ENCODE assay signal across 2 cellular contexts in the genomic region with DNA sequence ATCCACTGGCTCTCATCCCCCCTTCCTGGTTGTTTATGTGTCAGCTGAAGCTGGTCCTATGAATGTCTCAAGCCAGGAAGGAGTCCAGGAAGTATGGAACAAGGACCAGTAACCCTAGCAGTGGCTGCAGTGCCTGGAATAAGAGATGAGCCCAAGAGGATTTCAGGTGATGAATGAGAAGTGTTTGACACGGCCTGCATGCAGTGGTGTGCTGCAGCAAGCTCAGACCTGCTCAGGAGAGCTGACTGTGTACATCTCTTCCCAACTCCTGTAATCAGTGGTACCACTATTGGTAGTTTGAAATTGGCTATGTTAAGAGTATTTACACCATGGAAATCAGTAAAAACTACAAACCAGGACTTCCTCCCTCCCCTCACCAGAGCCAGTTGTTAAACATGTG.
TF ChIP-seq lines count a peak whose summit lies in the region.

No MANE protein-coding gene starts in this region.

TF ChIP-seq in IMR-90, 13 proteins besides CTCF, POLR2A, EP300 and RAD21:
- TF ChIP-seq MAZ (IDR thresholded peaks at IDR 0.05; ENCODE audit: borderline replicate concordance, low read depth, low read length) (no peak), CHD1 (IDR thresholded peaks at IDR 0.05; ENCODE audit: low read depth, low read length) (no peak), RCOR1 (IDR thresholded peaks at IDR 0.05; ENCODE audit: insufficient replicate concordance, low read length) (no peak), NFE2L2 (IDR thresholded peaks at IDR 0.05; ENCODE audit: low read depth, low read length) (no peak), RFX5 (IDR thresholded peaks at IDR 0.05; ENCODE audit: low read depth, low read length) (no peak), MAFK (IDR thresholded peaks at IDR 0.05; ENCODE audit: low read depth, low read length) (no peak), FOS (IDR thresholded peaks at IDR 0.05; ENCODE audit: low read depth, low read length) (no peak), CEBPB (IDR thresholded peaks at IDR 0.05; ENCODE audit: low read depth, low read length) (no peak), SMC3 (IDR thresholded peaks at IDR 0.05; ENCODE audit: low read depth, low read length) (no peak), MXI1 (IDR thresholded peaks at IDR 0.05; ENCODE audit: borderline replicate concordance, low read depth, low read length) (no peak), BHLHE40 (IDR thresholded peaks at IDR 0.05; ENCODE audit: low read depth, low read length) (no peak)
- TF ChIP-seq, protein P1, sequence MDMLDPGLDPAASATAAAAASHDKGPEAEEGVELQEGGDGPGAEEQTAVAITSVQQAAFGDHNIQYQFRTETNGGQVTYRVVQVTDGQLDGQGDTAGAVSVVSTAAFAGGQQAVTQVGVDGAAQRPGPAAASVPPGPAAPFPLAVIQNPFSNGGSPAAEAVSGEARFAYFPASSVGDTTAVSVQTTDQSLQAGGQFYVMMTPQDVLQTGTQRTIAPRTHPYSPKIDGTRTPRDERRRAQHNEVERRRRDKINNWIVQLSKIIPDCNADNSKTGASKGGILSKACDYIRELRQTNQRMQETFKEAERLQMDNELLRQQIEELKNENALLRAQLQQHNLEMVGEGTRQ (IDR thresholded peaks at IDR 0.05; ENCODE audit: low read depth, low read length), result no peak
- TF ChIP-seq, protein P2, sequence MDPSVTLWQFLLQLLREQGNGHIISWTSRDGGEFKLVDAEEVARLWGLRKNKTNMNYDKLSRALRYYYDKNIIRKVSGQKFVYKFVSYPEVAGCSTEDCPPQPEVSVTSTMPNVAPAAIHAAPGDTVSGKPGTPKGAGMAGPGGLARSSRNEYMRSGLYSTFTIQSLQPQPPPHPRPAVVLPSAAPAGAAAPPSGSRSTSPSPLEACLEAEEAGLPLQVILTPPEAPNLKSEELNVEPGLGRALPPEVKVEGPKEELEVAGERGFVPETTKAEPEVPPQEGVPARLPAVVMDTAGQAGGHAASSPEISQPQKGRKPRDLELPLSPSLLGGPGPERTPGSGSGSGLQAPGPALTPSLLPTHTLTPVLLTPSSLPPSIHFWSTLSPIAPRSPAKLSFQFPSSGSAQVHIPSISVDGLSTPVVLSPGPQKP (IDR thresholded peaks at IDR 0.05; ENCODE audit: borderline replicate concordance, low read depth, low read length), result no peak

TF ChIP-seq in H1, 55 proteins besides CTCF, POLR2A, EP300 and RAD21:
- TF ChIP-seq, protein P3, sequence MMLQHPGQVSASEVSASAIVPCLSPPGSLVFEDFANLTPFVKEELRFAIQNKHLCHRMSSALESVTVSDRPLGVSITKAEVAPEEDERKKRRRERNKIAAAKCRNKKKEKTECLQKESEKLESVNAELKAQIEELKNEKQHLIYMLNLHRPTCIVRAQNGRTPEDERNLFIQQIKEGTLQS (IDR thresholded peaks at IDR 0.05; ENCODE audit: insufficient read depth, low read depth, low read length), result no peak
- TF ChIP-seq EZH2 (IDR thresholded peaks at IDR 0.05; ENCODE audit: low read depth, low read length, severe bottlenecking), result no peak
- no peak for TF ChIP-seq SP4 (IDR thresholded peaks at IDR 0.05; ENCODE audit: low read length)
- TF ChIP-seq, protein P1 (IDR thresholded peaks at IDR 0.05; ENCODE audit: low read length), result no peak
- TF ChIP-seq EGR1 (IDR thresholded peaks at IDR 0.05; ENCODE audit: borderline replicate concordance, low read depth, low read length), result no peak
- TF ChIP-seq, protein P4, sequence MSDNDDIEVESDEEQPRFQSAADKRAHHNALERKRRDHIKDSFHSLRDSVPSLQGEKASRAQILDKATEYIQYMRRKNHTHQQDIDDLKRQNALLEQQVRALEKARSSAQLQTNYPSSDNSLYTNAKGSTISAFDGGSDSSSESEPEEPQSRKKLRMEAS (IDR thresholded peaks at IDR 0.05), result no peak
- no peak for TF ChIP-seq SRF (IDR thresholded peaks at IDR 0.05; ENCODE audit: low read depth, low read length)
